In genomic region chr3:71849674-71850073, GRCh38 we compare ENCODE assay signal across 30 cellular contexts.
"Had no signal": no experiment of that assay in that cellular context is flagged by ENCODE, and none has a peak within 500 bp of the region (broad histone marks: within the 10 kb centered on the region; RNA-seq: fewer than 3 reads in every experiment).

No MANE protein-coding gene starts in this region.

- H3K27me3 Mint-ChIP-seq: activated naive CD8-positive, alpha-beta T cell had no signal

- H3K36me3 ChIP-seq: cardiac muscle cell, WERI-Rb-1 had no signal

- DNase-seq: activated CD4-positive, alpha-beta memory T cell treated with anti-CD3 and anti-CD28 coated beads, Interleukin-2, amount 10 ng/mL, durations not matched to agents 7 days and 5 days; activated CD4-positive, alpha-beta T cell treated with anti-CD3 and anti-CD28 coated beads for 1 hour; activated CD4-positive, alpha-beta T cell treated with anti-CD3 and anti-CD28 coated beads for 48 hours; activated CD4-positive, CD25-positive, alpha-beta regulatory T cell; activated CD8-positive, alpha-beta memory T cell treated with anti-CD3 and anti-CD28 coated beads for 24 hours; activated CD8-positive, alpha-beta memory T cell treated with anti-CD3 and anti-CD28 coated beads, Interleukin-2, amount 10 ng/mL, durations not matched to agents 7 days and 5 days; activated CD8-positive, alpha-beta memory T cell treated with anti-CD3 and anti-CD28 coated beads, Interleukin-2, amount 50 U/mL, for 48 hours; activated effector memory CD4-positive, alpha-beta T cell treated with Interleukin-2 at 50 U/mL for 16 hours; activated naive CD4-positive, alpha-beta T cell treated with anti-CD3 and anti-CD28 coated beads, Interleukin-2, amount 10 ng/mL, durations not matched to agents 7 days and 5 days; activated naive CD8-positive, alpha-beta T cell treated with anti-CD3 and anti-CD28 coated beads, Interleukin-2, amount 50 U/mL, for 24 hours; activated T-cell treated with anti-CD3 and anti-CD28 coated beads, Interleukin-2, amount 50 U/mL, for 48 hours; anterior cingulate cortex; NCI-H1105; NCI-H1417 treated with DMSO at 0.1 percent for 48 hours; NCI-H187 treated with DMSO at 0.1 percent for 48 hours; NCI-H2081; NCI-H2171 treated with DMSO at 0.1 percent for 48 hours; NCI-H2227 treated with DMSO at 0.1 percent for 48 hours; NCI-H446 treated with DMSO at 0.1 percent for 48 hours; NCI-H524; Right ventricle myocardium superior; RPMI8226; SW 1271; T1000; WERI-Rb-1 had no signal

- H3K4me3 ChIP-seq: cardiac muscle cell, K562 had no signal

- H3K4me3 Mint-ChIP-seq: activated CD4-positive, alpha-beta memory T cell treated with anti-CD3 and anti-CD28 coated beads, Interleukin-2, amount 10 ng/mL, durations not matched to agents 7 days and 5 days; activated CD8-positive, alpha-beta memory T cell treated with anti-CD3 and anti-CD28 coated beads, Interleukin-2, amount 10 ng/mL, durations not matched to agents 7 days and 5 days; activated naive CD4-positive, alpha-beta T cell treated with anti-CD3 and anti-CD28 coated beads, Interleukin-2, amount 10 ng/mL, durations not matched to agents 7 days and 5 days; activated naive CD8-positive, alpha-beta T cell; activated naive CD8-positive, alpha-beta T cell treated with anti-CD3 and anti-CD28 coated beads, Interleukin-2, amount 50 U/mL, for 24 hours; brain; central memory CD8-positive, alpha-beta T cell had no signal

- H3K27ac Mint-ChIP-seq: activated CD4-positive, alpha-beta memory T cell treated with anti-CD3 and anti-CD28 coated beads, Interleukin-2, amount 10 ng/mL, durations not matched to agents 7 days and 5 days; activated CD8-positive, alpha-beta memory T cell treated with anti-CD3 and anti-CD28 coated beads, Interleukin-2, amount 10 ng/mL, durations not matched to agents 7 days and 5 days; activated naive CD4-positive, alpha-beta T cell treated with anti-CD3 and anti-CD28 coated beads, Interleukin-2, amount 10 ng/mL, durations not matched to agents 7 days and 5 days; activated naive CD8-positive, alpha-beta T cell; activated naive CD8-positive, alpha-beta T cell treated with anti-CD3 and anti-CD28 coated beads, Interleukin-2, amount 50 U/mL, for 24 hours; brain had no signal

- H3K27ac ChIP-seq: cardiac muscle cell, WERI-Rb-1 had no signal

- FAIRE-seq: K562 had no signal

- H3K9me3 Mint-ChIP-seq: activated CD4-positive, alpha-beta memory T cell treated with anti-CD3 and anti-CD28 coated beads, Interleukin-2, amount 10 ng/mL, durations not matched to agents 7 days and 5 days; activated naive CD4-positive, alpha-beta T cell treated with anti-CD3 and anti-CD28 coated beads, Interleukin-2, amount 10 ng/mL, durations not matched to agents 7 days and 5 days; activated naive CD8-positive, alpha-beta T cell treated with anti-CD3 and anti-CD28 coated beads, Interleukin-2, amount 50 U/mL, for 24 hours; central memory CD8-positive, alpha-beta T cell had no signal

- H3K4me1 Mint-ChIP-seq: activated CD4-positive, alpha-beta memory T cell treated with anti-CD3 and anti-CD28 coated beads, Interleukin-2, amount 10 ng/mL, durations not matched to agents 7 days and 5 days; activated CD8-positive, alpha-beta memory T cell treated with anti-CD3 and anti-CD28 coated beads, Interleukin-2, amount 10 ng/mL, durations not matched to agents 7 days and 5 days; activated naive CD4-positive, alpha-beta T cell treated with anti-CD3 and anti-CD28 coated beads, Interleukin-2, amount 10 ng/mL, durations not matched to agents 7 days and 5 days; activated naive CD8-positive, alpha-beta T cell treated with anti-CD3 and anti-CD28 coated beads, Interleukin-2, amount 50 U/mL, for 24 hours; brain; central memory CD8-positive, alpha-beta T cell had no signal

- H3K36me3 Mint-ChIP-seq: activated CD8-positive, alpha-beta memory T cell treated with anti-CD3 and anti-CD28 coated beads, Interleukin-2, amount 10 ng/mL, durations not matched to agents 7 days and 5 days; activated naive CD4-positive, alpha-beta T cell treated with anti-CD3 and anti-CD28 coated beads, Interleukin-2, amount 10 ng/mL, durations not matched to agents 7 days and 5 days; activated naive CD8-positive, alpha-beta T cell; brain had no signal
